In the genomic region with DNA sequence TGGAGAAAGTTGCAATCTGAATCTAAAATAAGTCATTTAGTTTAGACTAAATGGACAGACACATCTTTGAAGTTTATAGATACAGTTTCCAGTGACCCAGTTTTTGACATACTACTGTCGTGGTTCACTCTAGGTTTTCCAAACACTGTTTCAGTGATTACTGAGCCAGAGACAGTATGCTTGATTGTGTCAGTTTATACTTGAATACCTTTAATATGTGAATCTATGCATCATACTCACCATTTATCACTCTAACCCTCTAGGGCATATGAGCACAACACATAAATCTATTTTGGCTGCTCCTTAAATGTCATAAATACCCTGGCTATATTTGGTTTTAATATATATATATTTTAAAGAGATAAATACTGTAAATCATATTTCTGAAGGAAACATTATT, we compare ENCODE assay signal across 24 cellular contexts.
"Had no signal": no experiment of that assay in that cellular context is flagged by ENCODE, and none has a peak within 500 bp of the region (broad histone marks: within the 10 kb centered on the region; RNA-seq: fewer than 3 reads in every experiment).

No MANE protein-coding gene starts in this region.

- H3K9me3 ChIP-seq: ovary, psoas muscle, right lobe of liver, sigmoid colon, stomach, thoracic aorta, thyroid gland, tibial nerve, upper lobe of left lung, vagina had no signal

- DNase-seq: occipital lobe; ovary; posterior cingulate gyrus; psoas muscle; right cardiac atrium; right lobe of liver; sigmoid colon; small intestine; stimulated activated CD4-positive, alpha-beta T cell treated with anti-CD3 and anti-CD28 coated beads, Interleukin-15, amount 100 ng/mL, for 24 hours; stimulated activated CD4-positive, alpha-beta T cell treated with anti-CD3 and anti-CD28 coated beads, Interleukin-2, amount 100 ng/mL, for 24 hours; stimulated activated CD4-positive, alpha-beta T cell treated with anti-CD3 and anti-CD28 coated beads, Interleukin-2, amount 100 ng/mL, for 48 hours; stimulated activated CD4-positive, alpha-beta T cell treated with anti-CD3 and anti-CD28 coated beads, Interleukin-4, amount 100 ng/mL, for 24 hours; stimulated activated naive B cell treated with anti-CD40 and anti-IgM and Interleukin-4, amounts not matched to agents 10 μg/mL and 1 μg/mL and 100 μg/mL, for 72 hours; stimulated activated naive CD4-positive, alpha-beta T cell treated with Interleukin-2 at 50 U/mL for 16 hours; stomach; thyroid gland; upper lobe of left lung had no signal

- H3K27ac ChIP-seq: neural progenitor cell, ovary, parathyroid adenoma, psoas muscle, right lobe of liver, sigmoid colon, stomach, thoracic aorta, thyroid gland, tibial nerve, upper lobe of left lung, vagina had no signal

- H3K27me3 ChIP-seq: neural progenitor cell, ovary, right lobe of liver, sigmoid colon, stomach, thyroid gland, tibial nerve, upper lobe of left lung, vagina had no signal

- H3K4me2 ChIP-seq: neural progenitor cell had no signal

- H3K9ac ChIP-seq: neural progenitor cell, parathyroid adenoma had no signal

- H3K36me3 ChIP-seq: neural progenitor cell, ovary, right lobe of liver, sigmoid colon, stomach, thoracic aorta, thyroid gland, tibial nerve, upper lobe of left lung, vagina had no signal

- ATAC-seq: psoas muscle; right cardiac atrium; right lobe of liver; stimulated activated effector memory CD8-positive, alpha-beta T cell treated with anti-CD3 and anti-CD28 coated beads, Interleukin-12 subunit alpha, Interleukin-12 subunit beta, amount 100 ng/mL, for 72 hours; stimulated activated naive B cell treated with anti-CD40 and anti-IgM and Interleukin-4, amounts not matched to agents 10 μg/mL and 1 μg/mL and 100 μg/mL, for 72 hours had no signal

- H3K4me3 ChIP-seq: neural progenitor cell, ovary, psoas muscle, right lobe of liver, sigmoid colon, stomach, thoracic aorta, thyroid gland, tibial nerve, upper lobe of left lung, vagina had no signal

- H3K4me1 ChIP-seq: neural progenitor cell, parathyroid adenoma, psoas muscle, right lobe of liver, sigmoid colon, stomach, thyroid gland, tibial nerve, upper lobe of left lung, vagina had no signal

- FAIRE-seq: urothelium cell line had no signal

- H3K79me2 ChIP-seq: parathyroid adenoma had no signal

- H2AFZ ChIP-seq: neural progenitor cell, parathyroid adenoma had no signal
